ENCODE assay signal across 15 cellular contexts in the genomic region with DNA sequence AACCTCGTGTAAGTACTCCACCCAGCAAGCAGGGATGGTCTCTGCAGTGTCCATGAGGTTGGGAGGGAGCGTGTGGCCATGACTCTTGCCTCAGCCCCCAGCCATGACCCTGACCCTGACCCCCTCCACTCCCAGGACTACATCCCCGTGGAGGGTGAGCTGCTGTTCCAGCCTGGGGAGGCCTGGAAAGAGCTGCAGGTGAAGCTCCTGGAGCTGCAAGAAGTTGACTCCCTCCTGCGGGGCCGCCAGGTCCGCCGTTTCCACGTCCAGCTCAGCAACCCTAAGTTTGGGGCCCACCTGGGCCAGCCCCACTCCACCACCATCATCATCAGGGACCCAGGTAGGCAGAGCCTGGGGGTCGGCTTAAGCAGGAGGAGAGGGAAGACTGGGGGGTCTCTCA. TPM values are rescaled to one million over a fixed set of nuclear protein-coding genes. Genes with fewer than 3 reads are reported as not detected.
A peak's percentile ranks its signal among the peaks of the same experiment; 100 is the strongest.
DNase-seq lines count a peak whose midpoint lies in the region; ATAC-seq and TF ChIP-seq lines count a peak whose summit lies in the region.
"Had no signal": no experiment of that assay in that cellular context is flagged by ENCODE, and none has a peak within 500 bp of the region (broad histone marks: within the 10 kb centered on the region; RNA-seq: fewer than 3 reads in every experiment).

No MANE protein-coding gene starts in this region.

- H3F3A ChIP-seq in DOHH2 (ENCODE audit: control insufficient read depth, insufficient read depth) = peaks cover 4% of the 10 kb centered on the region

- H3K9me3 ChIP-seq in DOHH2 (ENCODE audit: control insufficient read depth, insufficient read depth, low read length) = no peaks in the 10 kb centered on the region
- no peaks in the 10 kb centered on the region for H3K9me3 ChIP-seq in RWPE2 (ENCODE audit: severe bottlenecking)
- no peaks in the 10 kb centered on the region for H3K9me3 ChIP-seq in neuronal stem cell (replicated peaks in 1 of 2; ENCODE audit: control insufficient read depth in 2 of 2, insufficient read depth in 1 of 2, low read depth in 1 of 2, low read length in 2 of 2)
- no peaks in the 10 kb centered on the region for H3K9me3 ChIP-seq in tibial nerve
- H3K9me3 ChIP-seq: BLaER1 treated with 17β-estradiol and CSF1 and Interleukin-3, amounts not matched to agents 10 nM and 100 nM; HAP-1 had no signal

- no peak overlapping the region for H2AFZ ChIP-seq in neuronal stem cell (ENCODE audit: low read length)

- H2BK5ac ChIP-seq in neuronal stem cell (ENCODE audit: low read length) = no peak overlapping the region

- no peak overlapping the region for H2BK12ac ChIP-seq in neuronal stem cell (ENCODE audit: low read length)

- H4K20me1 ChIP-seq in DOHH2 (ENCODE audit: control insufficient read depth, insufficient read depth, low read depth, low read length) = no peaks in the 10 kb centered on the region
- H4K20me1 ChIP-seq: BLaER1 treated with 17β-estradiol and CSF1 and Interleukin-3, amounts not matched to agents 10 nM and 100 nM had no signal

- H2AK5ac ChIP-seq in neuronal stem cell (ENCODE audit: low read depth, low read length) = peak overlapping the region; percentile 83

- no peak overlapping the region for H3K23ac ChIP-seq in neuronal stem cell (ENCODE audit: low read depth, low read length, poor library complexity)

- no peak for TF ChIP-seq CTCF in DOHH2 (IDR thresholded peaks at IDR 0.05; ENCODE audit: low read depth, low read length, poor library complexity, severe bottlenecking)
- no peak for TF ChIP-seq CTCF in RWPE2 (IDR thresholded peaks at IDR 0.05; ENCODE audit: poor library complexity, severe bottlenecking)
- TF ChIP-seq CTCF in tibial nerve (IDR thresholded peaks at IDR 0.05) = no peak

- peaks cover 25% of the 10 kb centered on the region for H3K4me1 ChIP-seq in DOHH2 (ENCODE audit: control insufficient read depth, low read length)
- H3K4me1 ChIP-seq in RWPE2 (ENCODE audit: insufficient read depth, poor library complexity, severe bottlenecking) = no peaks in the 10 kb centered on the region
- peaks cover 0 to 3% of the 10 kb centered on the region in 2 donors for H3K4me1 ChIP-seq in neuronal stem cell (ENCODE audit: control insufficient read depth in 2 of 2, insufficient read depth in 1 of 2, low read depth in 1 of 2, low read length in 2 of 2)
- peaks cover 0 to 49% (median 16%) of the 10 kb centered on the region in 4 donors for H3K4me1 ChIP-seq in tibial nerve

- ATAC-seq in RWPE2 (ENCODE audit: low read depth) (no peak), HG02610 (IDR thresholded peaks at IDR 0.05; ENCODE audit: unreplicated experiment) (no peak), GM18502 (IDR thresholded peaks at IDR 0.05; ENCODE audit: poor library complexity, unreplicated experiment) (no peak)

- no peaks in the 10 kb centered on the region for H3K79me1 ChIP-seq in neuronal stem cell (ENCODE audit: low read depth, low read length)

- H3K36me3 ChIP-seq in DOHH2 (ENCODE audit: control insufficient read depth, low read length) (no peaks in the 10 kb centered on the region), RWPE2 (ENCODE audit: low read depth) (peaks cover 99% of the 10 kb centered on the region), neuronal stem cell (replicated peaks in 1 of 2; ENCODE audit: control insufficient read depth in 2 of 2, insufficient read depth in 2 of 2, low read length in 2 of 2) (no peaks in the 10 kb centered on the region), tibial nerve (peaks cover 0 to 98% (median 0%) of the 10 kb centered on the region in 3 donors)
- H3K36me3 ChIP-seq: BLaER1 treated with 17β-estradiol and CSF1 and Interleukin-3, amounts not matched to agents 10 nM and 100 nM; HAP-1 had no signal

- H2BK120ac ChIP-seq in neuronal stem cell (ENCODE audit: low read depth, low read length) = no peak overlapping the region

- no peak overlapping the region for H2BK15ac ChIP-seq in neuronal stem cell (ENCODE audit: low read length)

- TF ChIP-seq EP300 in tibial nerve (IDR thresholded peaks at IDR 0.05) = no peak

- no peak overlapping the region for H3K9ac ChIP-seq in neuronal stem cell (ENCODE audit: low read depth, low read length, poor library complexity)
- H3K9ac ChIP-seq: GM23248 had no signal

- H3K27ac ChIP-seq in DOHH2 (ENCODE audit: low read depth, low read length) (no peak overlapping the region), RWPE2 (ENCODE audit: poor library complexity, severe bottlenecking) (peak overlapping the region; percentile 21), neuronal stem cell (replicated peaks; ENCODE audit: low read length) (no peak overlapping the region), tibial nerve (peak overlapping the region in 3 of 4 donors; percentile 73 to 87 (median 77))
- H3K27ac ChIP-seq: GM23248 had no signal

- H3K4me2 ChIP-seq in DOHH2 (ENCODE audit: low read length) = peak overlapping the region; percentile 37; the same call in 1 of the 2 replicates
- H3K4me2 ChIP-seq in neuronal stem cell (ENCODE audit: insufficient read depth, low read length, poor library complexity, severe bottlenecking) = no peak overlapping the region

- H3K27me3 ChIP-seq in DOHH2 (ENCODE audit: control insufficient read depth, low read length) = no peaks in the 10 kb centered on the region
- H3K27me3 ChIP-seq in RWPE2 (ENCODE audit: insufficient read depth, poor library complexity, severe bottlenecking) = no peaks in the 10 kb centered on the region
- H3K27me3 ChIP-seq in neuronal stem cell (ENCODE audit: control insufficient read depth in 3 of 3, insufficient read depth in 3 of 3, low read depth in 1 of 3, low read length in 3 of 3) = peaks cover 0 to 16% (median 3%) of the 10 kb centered on the region in 3 experiments
- no peaks in the 10 kb centered on the region for H3K27me3 ChIP-seq in tibial nerve
- H3K27me3 ChIP-seq: BLaER1 treated with 17β-estradiol and CSF1 and Interleukin-3, amounts not matched to agents 10 nM and 100 nM had no signal

- no peak overlapping the region for H3K14ac ChIP-seq in neuronal stem cell (ENCODE audit: low read length)

- TF ChIP-seq POLR2A in tibial nerve (IDR thresholded peaks at IDR 0.05) = no peak

- no peak overlapping the region for H4K91ac ChIP-seq in neuronal stem cell (ENCODE audit: low read depth, low read length, poor library complexity)

- H3K4me3 ChIP-seq in DOHH2 (ENCODE audit: low read length) (no peak overlapping the region), RWPE2 (ENCODE audit: severe bottlenecking) (no peak overlapping the region), neuronal stem cell (ENCODE audit: low read length in 2 of 2) (no peak overlapping the region), tibial nerve (no peak overlapping the region)
- H3K4me3 ChIP-seq: BLaER1 treated with 17β-estradiol and CSF1 and Interleukin-3, amounts not matched to agents 10 nM and 100 nM; GM12878; GM23248; HAP-1 had no signal

- no peaks in the 10 kb centered on the region for H3K9me2 ChIP-seq in DOHH2 (replicated peaks; ENCODE audit: control insufficient read depth, low read length)

- no peak overlapping the region for H4K8ac ChIP-seq in neuronal stem cell (ENCODE audit: low read depth, low read length)

- no peak for DNase-seq in RWPE2 (ENCODE audit: low spot score)
- no peak for DNase-seq in neuronal stem cell (ENCODE audit: low spot score)
- no peak for DNase-seq in tibial nerve (ENCODE audit: low spot score in 2 of 2)
- DNase-seq: Calu3; CD8-positive, alpha-beta T cell; DMS79 treated with DMSO at 0.1 percent for 48 hours; EL; GM23248 had no signal

- WGBS in neuronal stem cell (ENCODE audit: extremely low coverage in 2 of 2, insufficient read length in 2 of 2, insufficient replicate concordance in 1 of 2), 2 donors = no CpG with 5 or more reads among the region's 9 CpGs
- 78 to 83% methylated on average over 9 of the region's 9 CpGs for WGBS in tibial nerve, 2 donors

- H3K79me2 ChIP-seq in DOHH2 (ENCODE audit: control insufficient read depth, low read length) = no peaks in the 10 kb centered on the region

- H3K4ac ChIP-seq in neuronal stem cell (ENCODE audit: low read length) = peak overlapping the region; percentile 23

- peak overlapping the region; percentile 27 for H3K18ac ChIP-seq in neuronal stem cell (ENCODE audit: low read length)

RNA-seq across cellular contexts. Expression of gene GALK1, which starts 16.3 kb away (rescaled TPM):
- 20.1 TPM for polyA plus RNA-seq in neuronal stem cell (2013, experiment 1 of 2)
- 18.5 TPM for polyA plus RNA-seq in neuronal stem cell (2013, experiment 2 of 2)
- 10 to 100 TPM; 54.5 to 57.5 (median 55.6) TPM for total RNA-seq in tibial nerve

RNA-seq across cellular contexts. Expression of gene ITGB4, which starts 27.4 kb away (rescaled TPM):
- 1.5 TPM for polyA plus RNA-seq in neuronal stem cell (2013, experiment 1 of 2)
- polyA plus RNA-seq in neuronal stem cell (2013, experiment 2 of 2) = 2.0 TPM
- total RNA-seq in tibial nerve = 100 to 1,000 TPM; 211 to 335 (median 233) TPM
- total RNA-seq: G401 had no signal

RNA-seq across cellular contexts. Expression of gene UNK, which starts 35.9 kb away (rescaled TPM):
- 25.1 TPM for polyA plus RNA-seq in neuronal stem cell (2013, experiment 1 of 2)
- 26.8 TPM for polyA plus RNA-seq in neuronal stem cell (2013, experiment 2 of 2)
- total RNA-seq in tibial nerve = 10 to 100 TPM; 30.2 to 53.4 (median 36.2) TPM

Comparison
In these comparisons a context has a peak if more than half of its experiments do, and no peak if none do; other contexts are left out.
1. H3K27ac ChIP-seq: peak in RWPE2 (single experiment) and tibial nerve (3 of 4); none in DOHH2 (single experiment) and neuronal stem cell (single experiment).